ENCODE assay signal across 1 cellular context in the genomic region with DNA sequence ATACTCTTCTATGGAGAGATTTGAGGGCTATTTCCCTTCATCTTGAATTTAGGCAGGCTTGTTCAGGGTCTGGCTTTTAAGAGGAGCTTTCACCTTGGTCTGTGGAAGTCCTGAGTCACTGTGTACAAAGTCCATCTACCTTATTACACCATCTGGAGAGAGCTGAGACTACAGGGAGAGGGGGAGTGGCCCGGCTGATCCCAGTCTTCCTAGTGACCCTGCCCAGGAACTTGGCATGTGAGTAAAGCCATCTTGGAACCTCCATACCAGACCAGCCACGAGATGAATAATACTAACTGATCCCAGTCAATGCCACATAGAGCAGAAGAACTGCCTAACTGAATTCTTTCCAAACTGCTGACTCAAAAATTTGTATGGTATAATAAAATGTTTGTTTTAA.
TF ChIP-seq lines count a peak whose summit lies in the region.

No MANE protein-coding gene starts in this region.

TF ChIP-seq in HepG2, 621 proteins besides CTCF, POLR2A, EP300 and RAD21 (continued from another document and continues in another):
- TF ChIP-seq, protein P1, sequence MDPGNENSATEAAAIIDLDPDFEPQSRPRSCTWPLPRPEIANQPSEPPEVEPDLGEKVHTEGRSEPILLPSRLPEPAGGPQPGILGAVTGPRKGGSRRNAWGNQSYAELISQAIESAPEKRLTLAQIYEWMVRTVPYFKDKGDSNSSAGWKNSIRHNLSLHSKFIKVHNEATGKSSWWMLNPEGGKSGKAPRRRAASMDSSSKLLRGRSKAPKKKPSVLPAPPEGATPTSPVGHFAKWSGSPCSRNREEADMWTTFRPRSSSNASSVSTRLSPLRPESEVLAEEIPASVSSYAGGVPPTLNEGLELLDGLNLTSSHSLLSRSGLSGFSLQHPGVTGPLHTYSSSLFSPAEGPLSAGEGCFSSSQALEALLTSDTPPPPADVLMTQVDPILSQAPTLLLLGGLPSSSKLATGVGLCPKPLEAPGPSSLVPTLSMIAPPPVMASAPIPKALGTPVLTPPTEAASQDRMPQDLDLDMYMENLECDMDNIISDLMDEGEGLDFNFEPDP (CRISPR knock-in tag; conservative IDR thresholded peaks at IDR 0.05) = no peak
- TF ChIP-seq KLF16 (CRISPR knock-in tag; IDR thresholded peaks at IDR 0.05) (peak in 1 of 2 experiments; percentile 56; a peak in 1 of 4 replicates), CSRNP1 (CRISPR knock-in tag; IDR thresholded peaks at IDR 0.05) (no peak), FOXK1 (CRISPR knock-in tag; IDR thresholded peaks at IDR 0.05; ENCODE audit: borderline replicate concordance, low read depth) (peak; percentile 58; the same call in 1 of the 2 replicates), MED1 (CRISPR knock-in tag; IDR thresholded peaks at IDR 0.05) (peak; percentile 50; the same call in 1 of the 2 replicates), THAP11 (CRISPR knock-in tag; IDR thresholded peaks at IDR 0.05) (peak; percentile 45; the same call in 1 of the 2 replicates), GLMP (CRISPR knock-in tag; IDR thresholded peaks at IDR 0.05; ENCODE audit: borderline replicate concordance) (no peak), POLR2AphosphoS5 (IDR thresholded peaks at IDR 0.05; ENCODE audit: low read depth, low read length) (no peak), ATRX (CRISPR knock-in tag; IDR thresholded peaks at IDR 0.05; ENCODE audit: borderline replicate concordance) (no peak), HOXA3 (CRISPR knock-in tag; IDR thresholded peaks at IDR 0.05) (peak; percentile 71; the same call in 1 of the 2 replicates), ZNF207 (IDR thresholded peaks at IDR 0.05; ENCODE audit: borderline replicate concordance) (no peak), SOX6 (IDR thresholded peaks at IDR 0.05) (no peak), SOX6 (CRISPR knock-in tag; IDR thresholded peaks at IDR 0.05) (peak; percentile 48; the same call in 1 of the 2 replicates), ZNF740 (CRISPR knock-in tag; IDR thresholded peaks at IDR 0.05) (no peak), TBP (CRISPR knock-in tag; IDR thresholded peaks at IDR 0.05) (no peak), SNAPC2 (CRISPR knock-in tag; IDR thresholded peaks at IDR 0.05) (no peak), PRDM4 (CRISPR knock-in tag; IDR thresholded peaks at IDR 0.05; ENCODE audit: borderline replicate concordance) (no peak), HHEX (CRISPR knock-in tag; IDR thresholded peaks at IDR 0.05) (no peak), IRF2 (CRISPR knock-in tag; IDR thresholded peaks at IDR 0.05) (no peak), NFE2L2 (IDR thresholded peaks at IDR 0.05; ENCODE audit: low read length) (peak; percentile 87), CHD4 (IDR thresholded peaks at IDR 0.05; ENCODE audit: borderline replicate concordance, low read length) (no peak), ETS1 (CRISPR knock-in tag; IDR thresholded peaks at IDR 0.05) (no peak), MEIS1 (CRISPR knock-in tag; IDR thresholded peaks at IDR 0.05; ENCODE audit: borderline replicate concordance) (no peak), ZNF567 (CRISPR knock-in tag; IDR thresholded peaks at IDR 0.05; ENCODE audit: borderline replicate concordance) (no peak), KDM3A (CRISPR knock-in tag; IDR thresholded peaks at IDR 0.05; ENCODE audit: low read depth) (no peak), ZNF143 (CRISPR knock-in tag; IDR thresholded peaks at IDR 0.05) (no peak), JUNB (CRISPR knock-in tag; IDR thresholded peaks at IDR 0.05; ENCODE audit: borderline replicate concordance) (no peak), TRIM22 (IDR thresholded peaks at IDR 0.05) (no peak), NCOA2 (CRISPR knock-in tag; IDR thresholded peaks at IDR 0.05) (no peak), CEBPB (IDR thresholded peaks at IDR 0.05; ENCODE audit: borderline replicate concordance, low read depth, low read length) (peak; percentile 57; the same call in 1 of the 2 replicates), PTBP1 (IDR thresholded peaks at IDR 0.05; ENCODE audit: low read depth, low read length, poor library complexity, severe bottlenecking) (no peak), CENPT (CRISPR knock-in tag; IDR thresholded peaks at IDR 0.05; ENCODE audit: low read depth) (no peak), ARNTL (CRISPR knock-in tag; IDR thresholded peaks at IDR 0.05) (no peak), SALL1 (CRISPR knock-in tag; IDR thresholded peaks at IDR 0.05) (peak; percentile 55; the same call in 1 of the 2 replicates), FOXC1 (CRISPR knock-in tag; IDR thresholded peaks at IDR 0.05; ENCODE audit: borderline replicate concordance) (no peak), NFYB (CRISPR knock-in tag; IDR thresholded peaks at IDR 0.05) (no peak), ZNF331 (CRISPR knock-in tag; IDR thresholded peaks at IDR 0.05) (peak; percentile 47), TCF7L2 (IDR thresholded peaks at IDR 0.05; ENCODE audit: low read depth, low read length) (no peak), MYNN (CRISPR knock-in tag; IDR thresholded peaks at IDR 0.05; ENCODE audit: low read depth) (no peak), ZNF710 (CRISPR knock-in tag; IDR thresholded peaks at IDR 0.05; ENCODE audit: borderline replicate concordance) (no peak), ZNF234 (CRISPR knock-in tag; conservative IDR thresholded peaks at IDR 0.05) (no peak), GATAD2A (CRISPR knock-in tag; IDR thresholded peaks at IDR 0.05) (peak; percentile 80), JUND (CRISPR knock-in tag; IDR thresholded peaks at IDR 0.05) (peak; percentile 49), MTA1 (CRISPR knock-in tag; IDR thresholded peaks at IDR 0.05; ENCODE audit: borderline replicate concordance) (no peak), ZSCAN9 (CRISPR knock-in tag; IDR thresholded peaks at IDR 0.05; ENCODE audit: borderline replicate concordance) (no peak), ZNF773 (CRISPR knock-in tag; IDR thresholded peaks at IDR 0.05; ENCODE audit: borderline replicate concordance) (no peak), GMEB1 (CRISPR knock-in tag; IDR thresholded peaks at IDR 0.05; ENCODE audit: borderline replicate concordance) (no peak), ZNF44 (CRISPR knock-in tag; IDR thresholded peaks at IDR 0.05) (no peak), SRY (CRISPR knock-in tag; IDR thresholded peaks at IDR 0.05) (no peak), SKI (IDR thresholded peaks at IDR 0.05; ENCODE audit: partially characterized antibody) (no peak), BORCS8-MEF2B (CRISPR knock-in tag; IDR thresholded peaks at IDR 0.05) (no peak), SAP130 (CRISPR knock-in tag; IDR thresholded peaks at IDR 0.05; ENCODE audit: low read depth) (peak; percentile 50), SMAD1 (CRISPR knock-in tag; IDR thresholded peaks at IDR 0.05; ENCODE audit: borderline replicate concordance, low read depth) (no peak)
- TF ChIP-seq, protein P2, sequence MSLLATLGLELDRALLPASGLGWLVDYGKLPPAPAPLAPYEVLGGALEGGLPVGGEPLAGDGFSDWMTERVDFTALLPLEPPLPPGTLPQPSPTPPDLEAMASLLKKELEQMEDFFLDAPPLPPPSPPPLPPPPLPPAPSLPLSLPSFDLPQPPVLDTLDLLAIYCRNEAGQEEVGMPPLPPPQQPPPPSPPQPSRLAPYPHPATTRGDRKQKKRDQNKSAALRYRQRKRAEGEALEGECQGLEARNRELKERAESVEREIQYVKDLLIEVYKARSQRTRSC (CRISPR knock-in tag; IDR thresholded peaks at IDR 0.05; ENCODE audit: low read depth) = no peak
- TF ChIP-seq, protein P3, sequence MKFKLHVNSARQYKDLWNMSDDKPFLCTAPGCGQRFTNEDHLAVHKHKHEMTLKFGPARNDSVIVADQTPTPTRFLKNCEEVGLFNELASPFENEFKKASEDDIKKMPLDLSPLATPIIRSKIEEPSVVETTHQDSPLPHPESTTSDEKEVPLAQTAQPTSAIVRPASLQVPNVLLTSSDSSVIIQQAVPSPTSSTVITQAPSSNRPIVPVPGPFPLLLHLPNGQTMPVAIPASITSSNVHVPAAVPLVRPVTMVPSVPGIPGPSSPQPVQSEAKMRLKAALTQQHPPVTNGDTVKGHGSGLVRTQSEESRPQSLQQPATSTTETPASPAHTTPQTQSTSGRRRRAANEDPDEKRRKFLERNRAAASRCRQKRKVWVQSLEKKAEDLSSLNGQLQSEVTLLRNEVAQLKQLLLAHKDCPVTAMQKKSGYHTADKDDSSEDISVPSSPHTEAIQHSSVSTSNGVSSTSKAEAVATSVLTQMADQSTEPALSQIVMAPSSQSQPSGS (CRISPR knock-in tag; IDR thresholded peaks at IDR 0.05) = 0 out of 2 replicates have a peak, but pooled peaks have one; percentile 48
